Comparison of ENCODE assay signal across 26 cellular contexts in genomic region chr11:79094601-79095000, GRCh38.
DNase-seq lines count a peak whose midpoint lies in the region; TF ChIP-seq lines count a peak whose summit lies in the region.
"Had no signal": no experiment of that assay in that cellular context is flagged by ENCODE, and none has a peak within 500 bp of the region (broad histone marks: within the 10 kb centered on the region; RNA-seq: fewer than 3 reads in every experiment).

No MANE protein-coding gene starts in this region.

- H3K4me1 ChIP-seq in trophoblast cell (ENCODE audit: control insufficient read depth in 1 of 2, insufficient read depth in 2 of 2, low read length in 2 of 2): peaks cover 48 to 67% of the 10 kb centered on the region in 2 experiments

- peak overlapping the region; percentile 92 for H4K91ac ChIP-seq in trophoblast cell (ENCODE audit: low read depth, low read length)

- peak overlapping the region; percentile 81 for H2BK12ac ChIP-seq in trophoblast cell (ENCODE audit: low read length)

- H3K27me3 ChIP-seq in trophoblast cell (ENCODE audit: insufficient read depth, low read length): no peaks in the 10 kb centered on the region
- no peaks in the 10 kb centered on the region for H3K27me3 ChIP-seq in dorsolateral prefrontal cortex

- WGBS in trophoblast cell (ENCODE audit: extremely low coverage, insufficient coverage, insufficient read length): no CpG with 5 or more reads among the region's 3 CpGs

- no peak overlapping the region for H3K4me2 ChIP-seq in trophoblast cell (ENCODE audit: low read length)
- H3K4me2 ChIP-seq: SK-N-SH had no signal

- TF ChIP-seq CTCF in dorsolateral prefrontal cortex (IDR thresholded peaks at IDR 0.05 in 54 of 56, conservative IDR thresholded peaks at IDR 0.05 in 2 of 56; ENCODE audit: low read depth in 1 of 56, partially characterized antibody in 56 of 56): no peak

- H3K4ac ChIP-seq in trophoblast cell (ENCODE audit: low read depth, low read length): no peak overlapping the region

- H3K4me3 ChIP-seq in trophoblast cell (ENCODE audit: low read depth, low read length) (no peak overlapping the region), dorsolateral prefrontal cortex (no peak overlapping the region)
- H3K4me3 ChIP-seq: K562 had no signal

- H3K9ac ChIP-seq in trophoblast cell (ENCODE audit: low read length): peak overlapping the region; percentile 18
- H3K9ac ChIP-seq: SK-N-SH had no signal

- H3K36me3 ChIP-seq in trophoblast cell (ENCODE audit: control insufficient read depth in 1 of 2, insufficient read depth in 2 of 2, low read length in 2 of 2): peaks cover 0 to 5% of the 10 kb centered on the region in 2 experiments

- H2BK120ac ChIP-seq in trophoblast cell (ENCODE audit: insufficient read depth, low read length, poor library complexity): peak overlapping the region; percentile 85

- H4K8ac ChIP-seq in trophoblast cell (ENCODE audit: low read depth, low read length): peak overlapping the region; percentile 49

- peak overlapping the region; percentile 32 for H3K18ac ChIP-seq in trophoblast cell (ENCODE audit: low read length)

- H3K23ac ChIP-seq in trophoblast cell (ENCODE audit: low read length): no peak overlapping the region

- peaks cover 22% of the 10 kb centered on the region for H3K79me2 ChIP-seq in trophoblast cell (ENCODE audit: control insufficient read depth, insufficient read depth, low read length, poor library complexity)

- peak overlapping the region; percentile 67 for H2AK5ac ChIP-seq in trophoblast cell (ENCODE audit: low read length)

- H2AFZ ChIP-seq in trophoblast cell (ENCODE audit: insufficient read depth, low read length, poor library complexity): no peak overlapping the region

- H3K79me1 ChIP-seq in trophoblast cell (ENCODE audit: low read length): peaks cover 51% of the 10 kb centered on the region

- DNase-seq in NCI-H82 (lab: John Stamatoyannopoulos, UW) (peak; percentile 34), NCI-H82 treated with DMSO at 0.1 percent for 48 hours (lab: John Stamatoyannopoulos, UW; ENCODE audit: unreplicated experiment) (no peak), M059J (ENCODE audit: low read depth) (peak; percentile 73), islet precursor cell (peak; percentile 99), trophoblast cell (no peak), dorsolateral prefrontal cortex (no peak), NCI-H1417 (lab: John Stamatoyannopoulos, UW) (no peak), amygdala (lab: John Stamatoyannopoulos, UW) (no peak)
- DNase-seq: AML-193; C1 segment of cervical spinal cord; Calu3; CD8-positive, alpha-beta T cell; DMS153; GDM1; HFFc6; NCI-H1092 treated with DMSO at 0.1 percent for 48 hours; NCI-H146; NCI-H2029; NCI-H345; NCI-H524; NCI-H774; PC-3; SHP77 treated with DMSO at 0.1 percent for 48 hours; SK-N-SH had no signal

- H4K12ac ChIP-seq in trophoblast cell (ENCODE audit: low read depth, low read length): no peak overlapping the region

- intact Hi-C loops in dorsolateral prefrontal cortex (cut with DNase I): no loop called here

- H3K27ac ChIP-seq in trophoblast cell (ENCODE audit: low read depth, low read length) (peak overlapping the region; percentile 86), dorsolateral prefrontal cortex (no peak overlapping the region)
- H3K27ac ChIP-seq: 22Rv1 had no signal

- H3K14ac ChIP-seq in trophoblast cell (ENCODE audit: low read length): peak overlapping the region; percentile 73

- no peaks in the 10 kb centered on the region for H3K9me3 ChIP-seq in trophoblast cell (ENCODE audit: insufficient read depth, low read depth, low read length)
- H3K9me3 ChIP-seq: SK-N-SH had no signal

- H2BK5ac ChIP-seq in trophoblast cell (ENCODE audit: low read depth, low read length, poor library complexity): peak overlapping the region; percentile 87

Comparison
In these comparisons a context has a peak if more than half of its experiments do, and no peak if none do; other contexts are left out.
1. DNase-seq: peak in NCI-H82 (single experiment), M059J (single experiment) and islet precursor cell (single experiment); none in NCI-H82 treated with DMSO at 0.1 percent for 48 hours (single experiment), trophoblast cell (0 of 2), dorsolateral prefrontal cortex (0 of 10), NCI-H1417 (0 of 3) and amygdala (0 of 56).